In genomic region chr12:7439579-7440505, GRCh38 we compare ENCODE assay signal across 1 cellular context.
TF ChIP-seq lines count a peak whose summit lies in the region.

No MANE protein-coding gene starts in this region.

TF ChIP-seq in K562, 482 proteins besides CTCF, POLR2A, EP300 and RAD21 (continued from another document and continues in another):
- TF ChIP-seq PATZ1 (CRISPR knock-in tag; IDR thresholded peaks at IDR 0.05; ENCODE audit: borderline replicate concordance) (no peak), CC2D1A (IDR thresholded peaks at IDR 0.05) (no peak), MCM2 (IDR thresholded peaks at IDR 0.05; ENCODE audit: low read depth) (no peak), ZEB2 (IDR thresholded peaks at IDR 0.05) (no peak), ZFX (CRISPR knock-in tag; IDR thresholded peaks at IDR 0.05) (peak; percentile 63), DIDO1 (tag; IDR thresholded peaks at IDR 0.05; ENCODE audit: low read depth) (no peak), GATA2 (CRISPR knock-in tag; IDR thresholded peaks at IDR 0.05) (no peak), SIN3B (IDR thresholded peaks at IDR 0.05; ENCODE audit: low read depth) (peak; percentile 61), SMARCA5 (IDR thresholded peaks at IDR 0.05) (no peak), ESRRA (IDR thresholded peaks at IDR 0.05; ENCODE audit: borderline replicate concordance, low read depth) (peak; percentile 37; the same call in 1 of the 2 replicates), SAFB2 (IDR thresholded peaks at IDR 0.05; ENCODE audit: borderline replicate concordance, low read depth, low read length, severe bottlenecking) (no peak), ZNF133 (CRISPR knock-in tag; IDR thresholded peaks at IDR 0.05) (no peak), ZNF696 (CRISPR knock-in tag; conservative IDR thresholded peaks at IDR 0.05) (no peak), ELF1 (tag; IDR thresholded peaks at IDR 0.05) (peak; percentile 82), SRSF9 (IDR thresholded peaks at IDR 0.05; ENCODE audit: borderline replicate concordance, low read depth, low read length) (no peak), ZNF407 (IDR thresholded peaks at IDR 0.05; ENCODE audit: low read depth) (no peak), CBFB (CRISPR knock-in tag; IDR thresholded peaks at IDR 0.05) (no peak), TAF1 (IDR thresholded peaks at IDR 0.05; ENCODE audit: control insufficient read depth, extremely low read depth, insufficient read depth, low read length, severe bottlenecking) (no peak), CBX2 (IDR thresholded peaks at IDR 0.05; ENCODE audit: insufficient read depth, low read length, poor library complexity, severe bottlenecking) (no peak), MED1 (CRISPR knock-in tag; IDR thresholded peaks at IDR 0.05; ENCODE audit: borderline replicate concordance) (no peak), THAP12 (CRISPR knock-in tag; IDR thresholded peaks at IDR 0.05) (peak; percentile 72), ZNF589 (CRISPR knock-in tag; IDR thresholded peaks at IDR 0.05; ENCODE audit: low read depth) (no peak), ZNF609 (CRISPR knock-in tag; IDR thresholded peaks at IDR 0.05; ENCODE audit: borderline replicate concordance) (no peak), HOMEZ (CRISPR knock-in tag; IDR thresholded peaks at IDR 0.05) (no peak), ZNF398 (CRISPR knock-in tag; IDR thresholded peaks at IDR 0.05) (no peak), DDX20 (tag; IDR thresholded peaks at IDR 0.05; ENCODE audit: low read depth) (no peak), NR1H2 (CRISPR knock-in tag; IDR thresholded peaks at IDR 0.05) (no peak), NCOA4 (IDR thresholded peaks at IDR 0.05; ENCODE audit: partially characterized antibody) (no peak), SPI1 (IDR thresholded peaks at IDR 0.05; ENCODE audit: borderline replicate concordance, low read depth, low read length) (peak; percentile 78; the same call in 1 of the 2 replicates), KLF16 (IDR thresholded peaks at IDR 0.05) (no peak), ZNF41 (CRISPR knock-in tag; conservative IDR thresholded peaks at IDR 0.05) (no peak), BHLHE40 (IDR thresholded peaks at IDR 0.05; ENCODE audit: low read length) (no peak), SRSF1 (IDR thresholded peaks at IDR 0.05; ENCODE audit: low read depth, low read length) (no peak), MNT (conservative IDR thresholded peaks at IDR 0.05) (peak in 1 of 2 experiments; percentile 60; a peak in 2 of 4 replicates)
